In the genomic region with DNA sequence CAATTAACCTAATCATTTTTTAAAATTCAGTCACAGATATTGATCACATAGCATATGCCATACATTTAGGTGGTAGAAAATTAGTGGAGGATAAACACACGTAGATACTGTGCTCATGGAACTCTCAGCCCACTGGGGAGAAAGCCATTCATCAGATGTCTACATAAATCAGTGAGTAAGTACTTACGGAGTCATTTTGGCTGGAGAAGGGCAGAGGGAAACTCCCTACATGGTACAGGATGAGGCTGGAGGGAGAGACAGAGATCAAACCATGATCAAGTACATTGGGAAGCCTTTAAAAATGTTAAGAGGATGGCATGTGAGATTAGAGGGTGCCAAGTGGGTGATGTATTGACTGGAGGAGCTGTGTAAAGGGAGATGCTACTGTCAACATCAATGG, we compare ENCODE assay signal across 17 cellular contexts. TPM values are rescaled to one million over a fixed set of nuclear protein-coding genes. Genes with fewer than 3 reads are reported as not detected.
"Had no signal": no experiment of that assay in that cellular context is flagged by ENCODE, and none has a peak within 500 bp of the region (broad histone marks: within the 10 kb centered on the region; RNA-seq: fewer than 3 reads in every experiment).

No MANE protein-coding gene starts in this region.

- H3K4me3 ChIP-seq: sigmoid colon, spleen, stomach, thoracic aorta, upper lobe of right lung had no signal

- DNase-seq: activated CD4-positive, alpha-beta T cell treated with anti-CD3 and anti-CD28 coated beads, Interleukin-2, amount 50 U/mL, for 1 hour; activated CD8-positive, alpha-beta memory T cell treated with anti-CD3 and anti-CD28 coated beads for 24 hours; aorta; islet precursor cell; sigmoid colon; spleen; stimulated activated CD4-positive, alpha-beta T cell treated with anti-CD3 and anti-CD28 coated beads, Interleukin-1b, Interleukin-23, amount 100 ng/mL, for 48 hours; stomach; T-helper 9 cell; upper lobe of right lung had no signal

- ATAC-seq: activated CD4-positive, CD25-positive, alpha-beta regulatory T cell treated with anti-CD3 and anti-CD28 coated beads, Interleukin-2, amount 50 U/mL, for 24 hours; left lobe of liver; upper lobe of right lung had no signal

RNA-seq across cellular contexts. Expression of gene TNP1, which starts 0.9 kb away (rescaled TPM):
- total RNA-seq: aorta, bronchial epithelial cell, cerebellum, dermis microvascular lymphatic vessel endothelial cell, left lobe of liver, lung microvascular endothelial cell, sigmoid colon, spleen, stomach, thoracic aorta, upper lobe of right lung had no signal
